8 cellular contexts compared by ENCODE assay signal in the genomic region with DNA sequence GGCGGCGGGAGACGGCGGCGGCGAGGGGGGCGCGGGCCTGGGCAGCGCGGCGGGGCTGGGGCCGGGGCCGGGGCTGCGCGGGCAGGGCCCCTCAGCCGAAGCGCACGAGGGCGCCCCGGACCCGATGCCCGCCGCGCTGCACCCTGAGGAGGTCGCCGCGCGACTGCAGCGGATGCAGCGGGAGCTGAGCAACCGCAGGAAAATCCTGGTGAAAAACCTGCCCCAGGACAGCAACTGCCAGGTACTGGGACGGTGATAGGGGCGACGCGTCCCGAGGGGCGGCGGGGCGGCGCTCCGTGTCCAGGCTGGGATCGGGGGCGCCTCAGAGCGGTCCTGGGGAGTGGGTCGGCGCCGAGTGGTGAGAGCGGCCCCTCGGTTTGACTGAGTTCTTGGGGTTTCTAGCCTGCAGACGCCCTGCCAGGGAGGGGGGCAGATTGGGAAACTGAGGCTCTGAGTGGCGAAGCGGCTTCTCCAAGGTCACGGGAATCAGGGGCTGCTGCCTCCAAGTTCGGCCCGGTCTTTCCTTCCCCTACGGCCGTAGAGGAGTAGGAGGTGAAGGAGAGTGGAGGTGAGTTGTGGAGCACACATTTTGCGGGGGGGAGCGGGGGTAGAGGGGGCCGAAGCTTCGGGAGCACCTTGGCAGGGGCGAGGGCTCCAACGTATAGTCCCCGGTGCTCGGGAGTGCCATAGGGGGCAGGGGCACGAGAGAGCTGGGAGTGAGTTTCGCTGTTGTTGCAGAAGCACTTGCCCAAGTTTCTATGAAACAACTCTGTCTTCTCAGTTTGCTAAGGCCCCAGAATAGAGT. TPM values are rescaled to one million over a fixed set of nuclear protein-coding genes. Genes with fewer than 3 reads are reported as not detected.
DNase-seq lines count a peak whose midpoint lies in the region; ATAC-seq and TF ChIP-seq lines count a peak whose summit lies in the region.

No MANE protein-coding gene starts in this region.

- intact Hi-C loops in thyroid gland (cut with DNase I): no loop called here

- peak overlapping the region in 1 of 2 experiments; percentile 97 for H3K14ac ChIP-seq in mesenchymal stem cell (ENCODE audit: low read length in 2 of 2)

- H3K4me2 ChIP-seq in mesenchymal stem cell (ENCODE audit: low read length, poor library complexity, severe bottlenecking): peak overlapping the region; percentile 92

- TF ChIP-seq CTCF in AG10803 (conservative IDR thresholded peaks at IDR 0.05; ENCODE audit: low read length) (no peak), thyroid gland (IDR thresholded peaks at IDR 0.05) (no peak)

- H3K9ac ChIP-seq in endocrine pancreas (ENCODE audit: control insufficient read depth, insufficient read depth, low read length) (peak overlapping the region; percentile 76), mesenchymal stem cell (ENCODE audit: low read length) (peak overlapping the region; percentile 75)

- H3K27ac ChIP-seq in mesenchymal stem cell (ENCODE audit: low read length, poor library complexity, severe bottlenecking) (no peak overlapping the region), thyroid gland (peak overlapping the region; percentile 45 to 83 (median 82))

- H3K4me1 ChIP-seq in endocrine pancreas (ENCODE audit: control insufficient read depth, insufficient read depth, low read length) (peaks cover 3% of the 10 kb centered on the region), mesenchymal stem cell (ENCODE audit: control insufficient read depth, insufficient read depth, low read depth, low read length) (peaks cover 2% of the 10 kb centered on the region), thyroid gland (peaks cover 6 to 12% of the 10 kb centered on the region in 2 donors)

- peak overlapping the region; percentile 92 for H2AFZ ChIP-seq in mesenchymal stem cell (ENCODE audit: low read depth, low read length)

- WGBS in mesenchymal stem cell: 1% methylated on average over 57 of the region's 67 CpGs
- whole genome bisulfite sequencing in thyroid gland, 2 donors: 0 to 3% methylated on average over 14 to 17 of the region's 67 CpGs

- peak overlapping the region; percentile 62 to 84 for H3K18ac ChIP-seq in mesenchymal stem cell (ENCODE audit: low read depth in 1 of 2, low read length in 2 of 2)

- H3K4me3 ChIP-seq in AG10803 (ENCODE audit: low read length) (peak overlapping the region; percentile 66), endocrine pancreas (ENCODE audit: control insufficient read depth, insufficient read depth, low read length) (peak overlapping the region; percentile 80), mesenchymal stem cell (ENCODE audit: insufficient read depth in 1 of 2, low read depth in 1 of 2, low read length in 2 of 2) (peak overlapping the region; percentile 82 to 84), thyroid gland (replicated peaks in 1 of 3) (peak overlapping the region; percentile 59 to 83 (median 61))

- H2BK15ac ChIP-seq in mesenchymal stem cell (ENCODE audit: low read depth, poor library complexity, severe bottlenecking): peak overlapping the region; percentile 80

- H3K27me3 ChIP-seq in endocrine pancreas (ENCODE audit: control insufficient read depth, insufficient read depth, low read length): no peaks in the 10 kb centered on the region
- H3K27me3 ChIP-seq in mesenchymal stem cell (ENCODE audit: control insufficient read depth in 1 of 2, insufficient read depth in 1 of 2, low read length in 2 of 2): peaks cover 0 to 4% of the 10 kb centered on the region in 2 experiments
- H3K27me3 ChIP-seq in thyroid gland: no peaks in the 10 kb centered on the region

- H4K91ac ChIP-seq in mesenchymal stem cell (ENCODE audit: low read length): no peak overlapping the region

- peak overlapping the region; percentile 68 for H2BK120ac ChIP-seq in mesenchymal stem cell (ENCODE audit: low read depth, low read length)

- peak overlapping the region in 1 of 2 experiments; percentile 99 for H3K23ac ChIP-seq in mesenchymal stem cell (ENCODE audit: low read length in 2 of 2)

- H3K36me3 ChIP-seq in endocrine pancreas (ENCODE audit: control insufficient read depth, insufficient read depth, low read length) (no peaks in the 10 kb centered on the region), mesenchymal stem cell (ENCODE audit: control insufficient read depth in 1 of 2, insufficient read depth in 2 of 2, low read depth in 1 of 2, low read length in 2 of 2) (no peaks in the 10 kb centered on the region), thyroid gland (no peaks in the 10 kb centered on the region)

- ATAC-seq in GM18511 (IDR thresholded peaks at IDR 0.05; ENCODE audit: unreplicated experiment): peak; percentile 35

- peak in 1 of 2 donors; percentile 50 for TF ChIP-seq POLR2A in thyroid gland (IDR thresholded peaks at IDR 0.05)

- no peak overlapping the region for H2BK5ac ChIP-seq in mesenchymal stem cell (ENCODE audit: low read depth, low read length, poor library complexity, severe bottlenecking)

- H3K9me3 ChIP-seq in endocrine pancreas (ENCODE audit: control insufficient read depth, low read length): no peaks in the 10 kb centered on the region
- H3K9me3 ChIP-seq in mesenchymal stem cell (ENCODE audit: control insufficient read depth, low read length): no peaks in the 10 kb centered on the region
- H3K9me3 ChIP-seq in thyroid gland: no peaks in the 10 kb centered on the region

- peak overlapping the region in 1 of 2 experiments; percentile 72 for H2BK12ac ChIP-seq in mesenchymal stem cell (ENCODE audit: low read length in 2 of 2)

- H2AK5ac ChIP-seq in mesenchymal stem cell (ENCODE audit: low read length, severe bottlenecking): no peak overlapping the region

- DNase-seq in AG10803 (ENCODE audit: low read depth) (peak; percentile 40), KBM-7 (peak; percentile 27), mesenchymal stem cell (peak; percentile 57), thyroid gland (peak in 1 of 2 donors; percentile 51), NCI-H1048 (lab: John Stamatoyannopoulos, UW) (no peak)
- DNase-seq in activated CD4-positive, alpha-beta T cell treated with anti-CD3 and anti-CD28 coated beads, Interleukin-2, amount 50 U/mL, for 1 hour: peak; percentile 0

- H3K4ac ChIP-seq in mesenchymal stem cell (ENCODE audit: low read depth in 1 of 2, low read length in 2 of 2): peak overlapping the region in 1 of 2 experiments; percentile 75

- in situ Hi-C loops in KBM-7 (cut with MboI; ENCODE audit: low pct_unique_long_range_greater_than_20kb, low sequenced_read_pairs): no loop called here

- peaks cover 5% of the 10 kb centered on the region for H3K79me1 ChIP-seq in mesenchymal stem cell (replicated peaks; ENCODE audit: low read length, poor library complexity, severe bottlenecking)

- H4K8ac ChIP-seq in mesenchymal stem cell (ENCODE audit: low read length): peak overlapping the region; percentile 82

RNA-seq across cellular contexts. Expression of a gene that starts 0.5 kb away (rescaled TPM):
- polyA plus RNA-seq in mesenchymal stem cell (2013, experiment 1 of 2): 6.4 TPM
- polyA plus RNA-seq in mesenchymal stem cell (2013, experiment 2 of 2): 6.5 TPM
- total RNA-seq in thyroid gland: 10 to 100 TPM; 12.6 to 13.6 (median 13.2) TPM
